In genomic region chr9:125276771-125277170, GRCh38 we compare ENCODE assay signal across 10 cellular contexts.
"Had no signal": no experiment of that assay in that cellular context is flagged by ENCODE, and none has a peak within 500 bp of the region (broad histone marks: within the 10 kb centered on the region; RNA-seq: fewer than 3 reads in every experiment).

No MANE protein-coding gene starts in this region.

- H2AFZ ChIP-seq: GM23248 had no signal

- H3K9ac ChIP-seq: GM23248 had no signal

- FAIRE-seq: K562 had no signal

- H3K36me3 ChIP-seq: HAP-1 had no signal

- H3K9me3 ChIP-seq: HAP-1 had no signal

- DNase-seq: GM23248, GOT3, H7, HFFc6, IMR-90, KG1 had no signal

- ATAC-seq: HCT116, K562 had no signal

- H3K4me3 ChIP-seq: GM23248, HAP-1, K562 had no signal

- H3K27ac ChIP-seq: GM23248, HL-60 had no signal
